Comparison of ENCODE assay signal across 7 cellular contexts in genomic region chr21:5019120-5019519, GRCh38.
DNase-seq lines count a peak whose midpoint lies in the region; ATAC-seq and TF ChIP-seq lines count a peak whose summit lies in the region.
"Not testable (repeated sequence)": the region's sequence is repeated elsewhere in the genome, so short reads cannot be mapped to it uniquely, and the experiment has no call there.

No MANE protein-coding gene starts in this region.

- not testable (repeated sequence) for H3K27me3 Mint-ChIP-seq in activated B cell treated with CpG ODN at 0.5 μM for 24 hours

- H3K4me1 Mint-ChIP-seq in activated B cell treated with CpG ODN at 0.5 μM for 24 hours = not testable (repeated sequence)

- intact Hi-C loops in activated B cell treated with CpG ODN at 0.5 μM for 24 hours (cut with micrococcal nuclease); left colon (cut with DNase I, micrococcal nuclease): not testable (repeated sequence)

- H3K4me3 Mint-ChIP-seq in activated B cell treated with CpG ODN at 0.5 μM for 24 hours = not testable (repeated sequence)

- not testable (repeated sequence) for H3K27ac Mint-ChIP-seq in activated B cell treated with CpG ODN at 0.5 μM for 24 hours

- not testable (repeated sequence) for TF ChIP-seq CTCF in activated B cell treated with CpG ODN at 0.5 μM for 24 hours (IDR thresholded peaks at IDR 0.05)

- CTCF ChIA-PET in activated B cell treated with CpG ODN at 0.5 μM for 24 hours (lab: Charles Lee) = not testable (repeated sequence)

- ATAC-seq in GM18519 (IDR thresholded peaks at IDR 0.05; ENCODE audit: low FRiP score, unreplicated experiment) (peak; percentile 50), GM19397 (IDR thresholded peaks at IDR 0.05; ENCODE audit: unreplicated experiment) (peak; percentile 41), GM21786 (IDR thresholded peaks at IDR 0.05; ENCODE audit: unreplicated experiment) (peak; percentile 45), HG02973 (IDR thresholded peaks at IDR 0.05; ENCODE audit: unreplicated experiment) (peak; percentile 44), HG03354 (IDR thresholded peaks at IDR 0.05; ENCODE audit: poor library complexity, severe bottlenecking, unreplicated experiment) (peak; percentile 56), activated B cell treated with CpG ODN at 0.5 μM for 24 hours (ENCODE audit: low read depth) (peak; percentile 53), left colon (peak; percentile 69)

- H3K36me3 Mint-ChIP-seq in activated B cell treated with CpG ODN at 0.5 μM for 24 hours (ENCODE audit: low read depth) = not testable (repeated sequence)

- DNase-seq in activated B cell treated with CpG ODN at 0.5 μM for 24 hours, left colon: not testable (repeated sequence)

- POLR2A ChIA-PET in activated B cell treated with CpG ODN at 0.5 μM for 24 hours (lab: Charles Lee) = not testable (repeated sequence)

- H3K9me3 Mint-ChIP-seq in activated B cell treated with CpG ODN at 0.5 μM for 24 hours = not testable (repeated sequence)
